12 cellular contexts compared by ENCODE assay signal in the genomic region with DNA sequence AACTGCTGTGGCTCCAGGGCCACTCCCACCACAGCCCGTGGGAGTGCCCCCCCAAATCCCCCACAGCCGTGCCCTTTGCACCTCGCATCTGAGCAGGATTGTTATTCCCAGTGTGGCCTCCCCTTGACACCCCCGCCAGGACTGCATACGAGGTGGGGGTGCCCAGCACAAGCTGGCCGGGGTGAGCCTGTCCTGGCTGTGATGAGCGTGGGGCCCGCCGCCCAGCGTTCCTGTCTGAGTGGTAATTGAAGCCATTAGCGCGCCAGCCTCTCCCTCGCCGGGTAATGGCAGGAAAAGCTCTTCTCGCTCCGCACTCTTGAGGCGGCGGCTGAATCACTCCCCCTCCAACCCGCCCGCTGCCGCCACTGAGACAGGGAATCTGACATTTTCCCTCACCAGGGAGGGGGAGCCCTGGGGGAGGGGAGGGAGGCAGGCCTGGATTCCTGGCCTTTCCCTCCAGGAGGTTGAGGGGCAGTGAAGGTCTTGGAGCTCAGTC. TPM values are rescaled to one million over a fixed set of nuclear protein-coding genes. Genes with fewer than 3 reads are reported as not detected.
DNase-seq lines count a peak whose midpoint lies in the region; ATAC-seq and TF ChIP-seq lines count a peak whose summit lies in the region.
"Had no signal": no experiment of that assay in that cellular context is flagged by ENCODE, and none has a peak within 500 bp of the region (broad histone marks: within the 10 kb centered on the region; RNA-seq: fewer than 3 reads in every experiment).

No MANE protein-coding gene starts in this region.

- H3K27me3 Mint-ChIP-seq in CD14-positive monocyte (ENCODE audit: low read depth in 3 of 3), result peaks cover 0 to 2% (median 1%) of the 10 kb centered on the region in 3 donors
- H3K27me3 Mint-ChIP-seq: CD4-positive, CD25-positive, alpha-beta regulatory T cell had no signal

- H4K91ac ChIP-seq in trophoblast cell (ENCODE audit: low read depth, low read length), result peak overlapping the region; percentile 88

- peaks cover 17% of the 10 kb centered on the region for H3K9me3 ChIP-seq in trophoblast cell (ENCODE audit: insufficient read depth, low read depth, low read length)
- H3K9me3 ChIP-seq: breast epithelium had no signal

- no peaks in the 10 kb centered on the region for H3K27me3 ChIP-seq in trophoblast cell (ENCODE audit: insufficient read depth, low read length)
- H3K27me3 ChIP-seq: breast epithelium had no signal

- intact Hi-C loops in CD14-positive monocyte (cut with micrococcal nuclease), result no loop called here

- peak overlapping the region; percentile 90 for H2BK120ac ChIP-seq in trophoblast cell (ENCODE audit: insufficient read depth, low read length, poor library complexity)

- peak overlapping the region; percentile 78 for H2BK5ac ChIP-seq in trophoblast cell (ENCODE audit: low read depth, low read length, poor library complexity)

- peak overlapping the region; percentile 10 for H2AK5ac ChIP-seq in trophoblast cell (ENCODE audit: low read length)

- peak overlapping the region; percentile 70 for H3K4ac ChIP-seq in trophoblast cell (ENCODE audit: low read depth, low read length)

- peaks cover 8% of the 10 kb centered on the region for H3K79me2 ChIP-seq in trophoblast cell (ENCODE audit: control insufficient read depth, insufficient read depth, low read length, poor library complexity)

- H4K8ac ChIP-seq in trophoblast cell (ENCODE audit: low read depth, low read length), result peak overlapping the region; percentile 61

- no peaks in the 10 kb centered on the region for H3K36me3 Mint-ChIP-seq in CD14-positive monocyte
- H3K36me3 Mint-ChIP-seq: CD4-positive, CD25-positive, alpha-beta regulatory T cell had no signal

- DNase-seq in DMS153 treated with DMSO at 0.1 percent for 48 hours (lab: John Stamatoyannopoulos, UW; ENCODE audit: unreplicated experiment) (peak; percentile 81), NCI-H748 (lab: John Stamatoyannopoulos, UW; ENCODE audit: unreplicated experiment) (peak; percentile 89), fibroblast of villous mesenchyme (ENCODE audit: low read depth) (peak; percentile 41), trophoblast cell (no peak), CD14-positive monocyte (ENCODE audit: low spot score) (no peak)
- no peak for DNase-seq in activated naive CD4-positive, alpha-beta T cell (lab: John Stamatoyannopoulos, UW)
- DNase-seq: activated B cell treated with CpG ODN at 0.5 μM for 24 hours; CD4-positive, CD25-positive, alpha-beta regulatory T cell; NCI-H526 treated with DMSO at 0.1 percent for 48 hours had no signal

- TF ChIP-seq CTCF in fibroblast of villous mesenchyme (IDR thresholded peaks at IDR 0.05; ENCODE audit: insufficient read depth, low read depth, low read length) (no peak), CD14-positive monocyte (IDR thresholded peaks at IDR 0.05) (no peak)

- ATAC-seq in HG02759 (IDR thresholded peaks at IDR 0.05; ENCODE audit: unreplicated experiment) (no peak), GM21447 (IDR thresholded peaks at IDR 0.05; ENCODE audit: unreplicated experiment) (no peak)

- no peak overlapping the region for H2AFZ ChIP-seq in trophoblast cell (ENCODE audit: insufficient read depth, low read length, poor library complexity)

- H3K14ac ChIP-seq in trophoblast cell (ENCODE audit: low read length), result peak overlapping the region; percentile 60

- H4K12ac ChIP-seq in trophoblast cell (ENCODE audit: low read depth, low read length), result no peak overlapping the region

- no CpG with 5 or more reads among the region's 21 CpGs for WGBS in trophoblast cell (ENCODE audit: extremely low coverage, insufficient coverage, insufficient read length)

- no peak overlapping the region for H3K4me3 Mint-ChIP-seq in CD14-positive monocyte
- H3K4me3 Mint-ChIP-seq: activated B cell treated with CpG ODN at 0.5 μM for 24 hours; CD4-positive, CD25-positive, alpha-beta regulatory T cell had no signal

- peaks cover 21% of the 10 kb centered on the region for H3K79me1 ChIP-seq in trophoblast cell (ENCODE audit: low read length)

- H3K18ac ChIP-seq in trophoblast cell (ENCODE audit: low read length), result peak overlapping the region; percentile 62

- peaks cover 46 to 61% of the 10 kb centered on the region in 2 experiments for H3K36me3 ChIP-seq in trophoblast cell (ENCODE audit: control insufficient read depth in 1 of 2, insufficient read depth in 2 of 2, low read length in 2 of 2)
- H3K36me3 ChIP-seq: breast epithelium had no signal

- H3K4me1 ChIP-seq in trophoblast cell (ENCODE audit: control insufficient read depth in 1 of 2, insufficient read depth in 2 of 2, low read length in 2 of 2), result peaks cover 26 to 40% of the 10 kb centered on the region in 2 experiments

- H3K9me3 Mint-ChIP-seq in CD14-positive monocyte, result peaks cover 0 to 2% (median 0%) of the 10 kb centered on the region in 7 donors
- H3K9me3 Mint-ChIP-seq: activated B cell treated with CpG ODN at 0.5 μM for 24 hours; CD4-positive, CD25-positive, alpha-beta regulatory T cell had no signal

- H3K27ac Mint-ChIP-seq in CD14-positive monocyte, result no peak overlapping the region
- H3K27ac Mint-ChIP-seq: activated B cell treated with CpG ODN at 0.5 μM for 24 hours; CD4-positive, CD25-positive, alpha-beta regulatory T cell had no signal

- peaks cover 4% of the 10 kb centered on the region for H3K4me1 Mint-ChIP-seq in CD14-positive monocyte
- H3K4me1 Mint-ChIP-seq: activated B cell treated with CpG ODN at 0.5 μM for 24 hours had no signal

- H3K4me2 ChIP-seq in trophoblast cell (ENCODE audit: low read length), result peak overlapping the region; percentile 23

- H3K9ac ChIP-seq in trophoblast cell (ENCODE audit: low read length), result no peak overlapping the region

- H3K4me3 ChIP-seq in fibroblast of villous mesenchyme (ENCODE audit: low read depth, low read length) (no peak overlapping the region), trophoblast cell (ENCODE audit: low read depth, low read length) (no peak overlapping the region)
- H3K4me3 ChIP-seq: breast epithelium had no signal

- peak overlapping the region; percentile 74 for H2BK12ac ChIP-seq in trophoblast cell (ENCODE audit: low read length)

- H3K27ac ChIP-seq in trophoblast cell (ENCODE audit: low read depth, low read length), result peak overlapping the region; percentile 97

- no peak overlapping the region for H3K23ac ChIP-seq in trophoblast cell (ENCODE audit: low read length)

RNA-seq across cellular contexts. Expression of gene PTPRF, which starts 27.7 kb away (rescaled TPM):
- 42.7 and 53.8 TPM in 2 replicates for total RNA-seq in fibroblast of villous mesenchyme
- 205 TPM in 2 replicates for polyA plus RNA-seq in trophoblast cell (2013)
- not detected for polyA plus RNA-seq in CD14-positive monocyte
- total RNA-seq: activated B cell treated with CpG ODN at 0.5 μM for 24 hours had no signal
- polyA plus RNA-seq: CD4-positive, CD25-positive, alpha-beta regulatory T cell had no signal

Comparison
In these comparisons a context has a peak if more than half of its experiments do, and no peak if none do; other contexts are left out.
1. DNase-seq: peak in DMS153 treated with DMSO at 0.1 percent for 48 hours (single experiment), NCI-H748 (single experiment) and fibroblast of villous mesenchyme (single experiment); none in trophoblast cell (0 of 2), activated naive CD4-positive, alpha-beta T cell (0 of 4) and CD14-positive monocyte (single experiment).